Comparison of ENCODE assay signal across 24 cellular contexts in genomic region chr2:45218298-45218697, GRCh38.
"Had no signal": no experiment of that assay in that cellular context is flagged by ENCODE, and none has a peak within 500 bp of the region (broad histone marks: within the 10 kb centered on the region; RNA-seq: fewer than 3 reads in every experiment).

No MANE protein-coding gene starts in this region.

- H3K4me3 ChIP-seq: pancreas, psoas muscle, right lobe of liver, sigmoid colon, stomach, thoracic aorta, thyroid gland, tibial nerve, vagina had no signal

- H3K27ac ChIP-seq: neutrophil, pancreas, psoas muscle, right lobe of liver, sigmoid colon, stomach, thoracic aorta, thyroid gland, tibial nerve, vagina had no signal

- ATAC-seq: naive thymus-derived CD8-positive, alpha-beta T cell; natural killer cell treated with Interleukin-12 subunit alpha and Interleukin-12 subunit beta and Interleukin-15 and Interleukin-18, amount 100 ng/mL, for 72 hours; pancreas; psoas muscle; right cardiac atrium; right lobe of liver; stimulated activated effector memory CD8-positive, alpha-beta T cell treated with anti-CD3 and anti-CD28 coated beads, Interleukin-12 subunit alpha, Interleukin-12 subunit beta, amount 100 ng/mL, for 72 hours; stimulated activated naive B cell treated with anti-CD40 and anti-IgM and Interleukin-4, amounts not matched to agents 10 μg/mL and 1 μg/mL and 100 μg/mL, for 72 hours had no signal

- FAIRE-seq: pancreas, small intestine, urothelium cell line had no signal

- DNase-seq: naive thymus-derived CD8-positive, alpha-beta T cell; nephron progenitor cell; nucleus accumbens; pancreas; psoas muscle; right cardiac atrium; right lobe of liver; sigmoid colon; small intestine; stimulated activated CD4-positive, alpha-beta T cell treated with anti-CD3 and anti-CD28 coated beads, Interleukin-15, amount 100 ng/mL, for 24 hours; stimulated activated CD4-positive, alpha-beta T cell treated with anti-CD3 and anti-CD28 coated beads, Interleukin-2, amount 100 ng/mL, for 24 hours; stimulated activated CD4-positive, alpha-beta T cell treated with anti-CD3 and anti-CD28 coated beads, Interleukin-2, amount 100 ng/mL, for 48 hours; stimulated activated CD4-positive, alpha-beta T cell treated with anti-CD3 and anti-CD28 coated beads, Interleukin-4, amount 100 ng/mL, for 24 hours; stimulated activated naive B cell treated with anti-CD40 and anti-IgM and Interleukin-4, amounts not matched to agents 10 μg/mL and 1 μg/mL and 100 μg/mL, for 72 hours; stimulated activated naive CD4-positive, alpha-beta T cell treated with Interleukin-2 at 50 U/mL for 16 hours had no signal

- H3K27me3 ChIP-seq: pancreas, right lobe of liver, stomach, thyroid gland, tibial nerve, vagina had no signal

- H3K9me3 ChIP-seq: neutrophil, pancreas, psoas muscle, right lobe of liver, sigmoid colon, stomach, thoracic aorta, thyroid gland, tibial nerve, vagina had no signal

- H3K4me1 ChIP-seq: pancreas, right lobe of liver, sigmoid colon, tibial nerve, vagina had no signal

- H3K36me3 ChIP-seq: neutrophil, pancreas, right lobe of liver, sigmoid colon, stomach, thoracic aorta, thyroid gland, tibial nerve, vagina had no signal
